In genomic region chr22:41862530-41863266, GRCh38 we compare ENCODE assay signal across 8 cellular contexts. TPM values are rescaled to one million over a fixed set of nuclear protein-coding genes. Genes with fewer than 3 reads are reported as not detected.
A peak's percentile ranks its signal among the peaks of the same experiment; 100 is the strongest.
DNase-seq lines count a peak whose midpoint lies in the region; ATAC-seq and TF ChIP-seq lines count a peak whose summit lies in the region.

No MANE protein-coding gene starts in this region.

- H3K4me1 Mint-ChIP-seq in stimulated activated memory B cell treated with anti-CD40 and anti-IgM and Interleukin-4, amounts not matched to agents 10 μg/mL and 1 μg/mL and 100 μg/mL, for 72 hours: peaks cover 80% of the 10 kb centered on the region

- no peaks in the 10 kb centered on the region for H3K9me3 ChIP-seq in left lung

- H3K36me3 ChIP-seq in left lung: peaks cover 0 to 16% of the 10 kb centered on the region in 2 donors

- H3K27me3 Mint-ChIP-seq in stimulated activated memory B cell treated with anti-CD40 and anti-IgM and Interleukin-4, amounts not matched to agents 10 μg/mL and 1 μg/mL and 100 μg/mL, for 72 hours: no peaks in the 10 kb centered on the region

- peak; percentile 35 for DNase-seq in GM19238 (ENCODE audit: insufficient read length, low spot score)
- DNase-seq in activated T-cell treated with anti-CD3 and anti-CD28 coated beads, Interleukin-2, amount 50 U/mL, for 1 hour: peak; percentile 30
- no peak for DNase-seq in left lung
- DNase-seq in pons (ENCODE audit: low spot score): no peak

- peak overlapping the region; percentile 100 for H3K27ac Mint-ChIP-seq in stimulated activated memory B cell treated with anti-CD40 and anti-IgM and Interleukin-4, amounts not matched to agents 10 μg/mL and 1 μg/mL and 100 μg/mL, for 72 hours

- TF ChIP-seq CTCF in 22Rv1 (IDR thresholded peaks at IDR 0.05): no peak
- no peak for TF ChIP-seq CTCF in left lung (IDR thresholded peaks at IDR 0.05)

- H3K27me3 ChIP-seq in left lung: no peaks in the 10 kb centered on the region

- H3K27ac ChIP-seq in 22Rv1 (peak overlapping the region; percentile 10; the same call in 1 of the 2 replicates), left lung (peak overlapping the region; percentile 63 to 74)

- H3K9me3 Mint-ChIP-seq in stimulated activated memory B cell treated with anti-CD40 and anti-IgM and Interleukin-4, amounts not matched to agents 10 μg/mL and 1 μg/mL and 100 μg/mL, for 72 hours: no peaks in the 10 kb centered on the region

- H3K4me1 ChIP-seq in left lung: peaks cover 8 to 58% of the 10 kb centered on the region in 2 donors

- peaks cover 31% of the 10 kb centered on the region for H3K36me3 Mint-ChIP-seq in stimulated activated memory B cell treated with anti-CD40 and anti-IgM and Interleukin-4, amounts not matched to agents 10 μg/mL and 1 μg/mL and 100 μg/mL, for 72 hours

- peak; percentile 63 for ATAC-seq in HG03432 (IDR thresholded peaks at IDR 0.05; ENCODE audit: unreplicated experiment)
- peak; percentile 87 for ATAC-seq in left lung
- peak; percentile 89 for ATAC-seq in stimulated activated memory B cell treated with anti-CD40 and anti-IgM and Interleukin-4, amounts not matched to agents 10 μg/mL and 1 μg/mL and 100 μg/mL, for 72 hours
- no peak for ATAC-seq in HG03521 (IDR thresholded peaks at IDR 0.05; ENCODE audit: unreplicated experiment)

- intact Hi-C loops in left lung (cut with DNase I): no loop called here

- H3K4me3 ChIP-seq in left lung: no peak overlapping the region

- H3K4me3 Mint-ChIP-seq in stimulated activated memory B cell treated with anti-CD40 and anti-IgM and Interleukin-4, amounts not matched to agents 10 μg/mL and 1 μg/mL and 100 μg/mL, for 72 hours: peak overlapping the region; percentile 75

RNA-seq across cellular contexts. Expression of gene SREBF2, which starts 29.8 kb away (rescaled TPM):
- 100 to 1,000 TPM; 130 to 162 TPM for total RNA-seq in left lung

RNA-seq across cellular contexts. Expression of gene SHISA8, which starts 52.2 kb away (rescaled TPM):
- total RNA-seq in left lung: not detected

Comparison
In these comparisons a context has a peak if more than half of its experiments do, and no peak if none do; other contexts are left out.
1. DNase-seq: peak in GM19238 (single experiment) and activated T-cell treated with anti-CD3 and anti-CD28 coated beads, Interleukin-2, amount 50 U/mL, for 1 hour (single experiment); none in left lung (0 of 2) and pons (single experiment).